Comparison of ENCODE assay signal across 1 cellular context in genomic region chr7:4871056-4871680, GRCh38.
TF ChIP-seq lines count a peak whose summit lies in the region.

No MANE protein-coding gene starts in this region.

TF ChIP-seq in endothelial cell of umbilical vein, 7 proteins besides CTCF, POLR2A, EP300 and RAD21:
- TF ChIP-seq JUN (IDR thresholded peaks at IDR 0.05; ENCODE audit: borderline replicate concordance, insufficient read depth, insufficient read length, low read depth) (no peak), GATA2 (IDR thresholded peaks at IDR 0.05; ENCODE audit: insufficient read depth, insufficient read length, low read depth, low read length) (no peak), MYC (IDR thresholded peaks at IDR 0.05; ENCODE audit: low read depth, low read length) (no peak), EZH2 (IDR thresholded peaks at IDR 0.05; ENCODE audit: borderline replicate concordance, low read depth, low read length, severe bottlenecking) (no peak), POLR2AphosphoS5 (IDR thresholded peaks at IDR 0.05; ENCODE audit: insufficient read depth, low read depth, low read length) (no peak), FOS (IDR thresholded peaks at IDR 0.05; ENCODE audit: borderline replicate concordance, insufficient read depth, low read length) (no peak), MAX (IDR thresholded peaks at IDR 0.05; ENCODE audit: insufficient read depth, insufficient read length) (no peak)
